ENCODE assay signal across 15 cellular contexts in the genomic region with DNA sequence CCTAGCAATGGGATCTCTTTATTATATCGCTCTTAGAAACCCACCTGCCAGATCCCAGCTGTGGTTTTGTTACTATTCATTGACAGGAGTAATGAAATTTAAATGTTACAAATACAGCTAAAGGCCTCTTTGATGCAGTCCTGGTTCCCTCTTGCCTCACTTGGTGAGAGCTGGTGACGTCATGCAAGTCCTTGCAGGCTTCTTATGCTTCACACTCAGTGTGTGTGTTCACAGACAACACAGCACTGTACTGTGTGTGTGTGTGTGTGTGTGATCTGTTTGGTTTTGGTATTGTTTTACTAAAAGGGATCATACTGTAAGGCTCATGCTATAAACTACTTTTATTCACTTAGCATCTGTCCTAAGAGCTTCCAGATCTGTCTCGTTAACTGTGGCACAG.
"Had no signal": no experiment of that assay in that cellular context is flagged by ENCODE, and none has a peak within 500 bp of the region (broad histone marks: within the 10 kb centered on the region; RNA-seq: fewer than 3 reads in every experiment).

No MANE protein-coding gene starts in this region.

- H3K9me3 Mint-ChIP-seq: activated CD8-positive, alpha-beta T cell treated with anti-CD3 and anti-CD28 coated beads for 36 hours; immature natural killer cell; nephron had no signal

- H3K27ac Mint-ChIP-seq: activated CD8-positive, alpha-beta T cell treated with anti-CD3 and anti-CD28 coated beads for 36 hours; immature natural killer cell; nephron had no signal

- H3K4me3 ChIP-seq: ascending aorta, colonic mucosa, stomach, thyroid gland, uterus had no signal

- H3K4me1 Mint-ChIP-seq: immature natural killer cell had no signal

- H3K36me3 Mint-ChIP-seq: immature natural killer cell had no signal

- H3K27ac ChIP-seq: ascending aorta, colonic mucosa, epithelial cell of prostate, stomach, thyroid gland, uterus had no signal

- H3K4me3 Mint-ChIP-seq: activated CD8-positive, alpha-beta T cell treated with anti-CD3 and anti-CD28 coated beads for 36 hours; immature natural killer cell; nephron had no signal

- H3K9me3 ChIP-seq: ascending aorta, colonic mucosa, stomach, thyroid gland, uterus had no signal

- H3K4me1 ChIP-seq: ascending aorta, colonic mucosa, stomach, thyroid gland, uterus had no signal

- H3K27me3 ChIP-seq: ascending aorta, colonic mucosa, thyroid gland, uterus had no signal

- ATAC-seq: activated CD8-positive, alpha-beta T cell treated with anti-CD3 and anti-CD28 coated beads for 36 hours; left lobe of liver had no signal

- H3K36me3 ChIP-seq: ascending aorta, colonic mucosa, stomach, thyroid gland, uterus had no signal

- DNase-seq: activated CD8-positive, alpha-beta memory T cell treated with anti-CD3 and anti-CD28 coated beads, Interleukin-2, amount 50 U/mL, for 48 hours; activated CD8-positive, alpha-beta T cell treated with anti-CD3 and anti-CD28 coated beads for 36 hours; colonic mucosa; effector CD4-positive, alpha-beta T cell; immature natural killer cell; mammary epithelial cell; stimulated activated CD4-positive, alpha-beta T cell treated with anti-CD3 and anti-CD28 coated beads, Interleukin-4, amount 100 ng/mL, for 24 hours; stomach; T-helper 9 cell; thyroid gland; uterus had no signal
